ENCODE assay signal across 1 cellular context in genomic region chr1:98314591-98314990, GRCh38.
TF ChIP-seq lines count a peak whose summit lies in the region.

No MANE protein-coding gene starts in this region.

TF ChIP-seq in IMR-90, 13 proteins besides CTCF, POLR2A, EP300 and RAD21 (continued from another document):
- TF ChIP-seq USF2 (IDR thresholded peaks at IDR 0.05; ENCODE audit: low read depth, low read length) (no peak), MXI1 (IDR thresholded peaks at IDR 0.05; ENCODE audit: borderline replicate concordance, low read depth, low read length) (no peak), RFX5 (IDR thresholded peaks at IDR 0.05; ENCODE audit: low read depth, low read length) (no peak), MAZ (IDR thresholded peaks at IDR 0.05; ENCODE audit: borderline replicate concordance, low read depth, low read length) (no peak), BHLHE40 (IDR thresholded peaks at IDR 0.05; ENCODE audit: low read depth, low read length) (no peak), CHD1 (IDR thresholded peaks at IDR 0.05; ENCODE audit: low read depth, low read length) (no peak), SMC3 (IDR thresholded peaks at IDR 0.05; ENCODE audit: low read depth, low read length) (no peak), FOS (IDR thresholded peaks at IDR 0.05; ENCODE audit: low read depth, low read length) (no peak), CEBPB (IDR thresholded peaks at IDR 0.05; ENCODE audit: low read depth, low read length) (no peak)
